In the genomic region with DNA sequence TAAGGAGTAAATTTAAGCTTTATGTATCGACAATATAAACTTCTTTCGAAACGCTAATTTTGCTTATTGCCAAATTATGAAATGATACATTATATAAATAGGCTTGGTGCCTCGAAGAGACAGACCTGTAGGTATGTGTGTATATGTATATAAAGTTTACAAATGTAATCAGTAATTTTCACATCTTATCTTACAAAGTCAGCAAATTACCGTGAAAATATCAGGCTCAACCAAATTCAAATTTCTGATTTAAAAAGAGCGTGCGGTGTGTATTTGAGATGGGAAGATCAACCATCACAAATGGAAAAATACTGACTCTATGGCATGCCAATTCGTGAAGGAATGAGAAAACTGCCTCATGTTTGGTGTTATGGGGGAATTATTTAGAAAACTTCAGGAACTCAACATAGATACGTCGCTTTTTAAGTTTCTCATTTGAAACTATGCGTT, we compare ENCODE assay signal across 8 cellular contexts.
DNase-seq lines count a peak whose midpoint lies in the region; ATAC-seq and TF ChIP-seq lines count a peak whose summit lies in the region.

No MANE protein-coding gene starts in this region.

- no peaks in the 10 kb centered on the region for H3K27me3 ChIP-seq in NT2/D1 (ENCODE audit: insufficient read depth, insufficient read length)
- no peaks in the 10 kb centered on the region for H3K27me3 ChIP-seq in endocrine pancreas (ENCODE audit: control insufficient read depth, insufficient read depth, low read length)
- H3K27me3 ChIP-seq in neuron (ENCODE audit: insufficient read depth, low read length): no peaks in the 10 kb centered on the region

- H3K4me1 ChIP-seq in NT2/D1 (ENCODE audit: insufficient read depth, insufficient read length): peaks cover 4% of the 10 kb centered on the region
- H3K4me1 ChIP-seq in endocrine pancreas (ENCODE audit: control insufficient read depth, insufficient read depth, low read length): peaks cover 25% of the 10 kb centered on the region
- H3K4me1 ChIP-seq in neuron (ENCODE audit: insufficient read depth, low read length): peaks cover 22% of the 10 kb centered on the region

- H3K27ac ChIP-seq in C4-2B: peak overlapping the region; percentile 80

- ATAC-seq in HG02852 (IDR thresholded peaks at IDR 0.05; ENCODE audit: unreplicated experiment) (no peak), HG02763 (IDR thresholded peaks at IDR 0.05; ENCODE audit: unreplicated experiment) (no peak), GM18907 (IDR thresholded peaks at IDR 0.05; ENCODE audit: unreplicated experiment) (no peak), HG02623 (IDR thresholded peaks at IDR 0.05; ENCODE audit: unreplicated experiment) (no peak)

- peak overlapping the region; percentile 86 for H2AFZ ChIP-seq in neuron (ENCODE audit: low read depth, low read length)

- H3K9ac ChIP-seq in NT2/D1 (ENCODE audit: insufficient read length, low read depth) (peak overlapping the region; percentile 61), endocrine pancreas (ENCODE audit: control insufficient read depth, insufficient read depth, low read length) (peak overlapping the region; percentile 99)

- H3K36me3 ChIP-seq in NT2/D1 (ENCODE audit: insufficient read depth, insufficient read length, low read length) (peaks cover 52% of the 10 kb centered on the region), endocrine pancreas (ENCODE audit: control insufficient read depth, insufficient read depth, low read length) (no peaks in the 10 kb centered on the region), neuron (ENCODE audit: insufficient read depth, low read length) (peaks cover 19% of the 10 kb centered on the region)

- no peaks in the 10 kb centered on the region for H3K9me3 ChIP-seq in NT2/D1 (ENCODE audit: insufficient read depth, low read length)
- H3K9me3 ChIP-seq in endocrine pancreas (ENCODE audit: control insufficient read depth, low read length): no peaks in the 10 kb centered on the region
- no peaks in the 10 kb centered on the region for H3K9me3 ChIP-seq in neuron (ENCODE audit: low read length)

- no peak for TF ChIP-seq CTCF in C4-2B (conservative IDR thresholded peaks at IDR 0.05)

- H3K4me3 ChIP-seq in NT2/D1 (ENCODE audit: insufficient read length, low read depth): peak overlapping the region; percentile 45
- H3K4me3 ChIP-seq in endocrine pancreas (ENCODE audit: control insufficient read depth, insufficient read depth, low read length): peak overlapping the region; percentile 97
- H3K4me3 ChIP-seq in neuron (ENCODE audit: low read length): peak overlapping the region; percentile 95

- no peak for DNase-seq in NT2/D1 (ENCODE audit: low read depth, low spot score)

Comparison
In these comparisons a context has a peak if more than half of its experiments do, and no peak if none do; other contexts are left out.
1. H3K4me3 ChIP-seq: peak in every context shown above with its lines; median percentile 97 in endocrine pancreas; 95 in neuron; 45 in NT2/D1.